10 cellular contexts compared by ENCODE assay signal in the genomic region with DNA sequence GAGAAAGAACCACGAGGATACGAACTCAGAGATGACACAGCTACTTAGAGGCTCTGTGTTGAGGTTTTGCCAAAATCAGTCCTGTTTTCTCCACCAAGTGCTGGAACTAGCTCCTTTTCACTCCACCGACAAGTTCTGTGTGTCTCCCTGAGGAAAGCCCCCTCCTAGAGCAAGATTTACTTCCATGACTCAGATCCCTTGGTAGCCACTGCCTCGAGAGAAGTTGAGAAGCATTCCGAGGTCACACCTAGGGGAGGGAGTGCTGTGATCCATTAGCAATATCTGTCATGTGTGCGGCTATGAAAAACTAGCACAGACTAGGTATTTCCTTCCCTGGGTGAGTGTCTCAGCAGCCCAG. TPM values are rescaled to one million over a fixed set of nuclear protein-coding genes. Genes with fewer than 3 reads are reported as not detected.
DNase-seq lines count a peak whose midpoint lies in the region; ATAC-seq and TF ChIP-seq lines count a peak whose summit lies in the region.
"Had no signal": no experiment of that assay in that cellular context is flagged by ENCODE, and none has a peak within 500 bp of the region (broad histone marks: within the 10 kb centered on the region; RNA-seq: fewer than 3 reads in every experiment).

No MANE protein-coding gene starts in this region.

- H3K79me1 ChIP-seq in trophoblast cell (ENCODE audit: low read length), result no peaks in the 10 kb centered on the region

- H3K4me1 Mint-ChIP-seq in endodermal cell, result no peaks in the 10 kb centered on the region
- H3K4me1 Mint-ChIP-seq in osteocyte (ENCODE audit: unreplicated experiment), result no peaks in the 10 kb centered on the region
- H3K4me1 Mint-ChIP-seq: GM23338 had no signal

- H3K79me2 ChIP-seq in DOHH2 (ENCODE audit: control insufficient read depth, low read length) (peaks cover 26% of the 10 kb centered on the region), OCI-LY3 (ENCODE audit: low read length) (peaks cover 99% of the 10 kb centered on the region), trophoblast cell (ENCODE audit: control insufficient read depth, insufficient read depth, low read length, poor library complexity) (peaks cover 2% of the 10 kb centered on the region)

- H4K20me1 ChIP-seq in DOHH2 (ENCODE audit: control insufficient read depth, insufficient read depth, low read depth, low read length), result peaks cover 3% of the 10 kb centered on the region; the same call in 1 of the 2 replicates
- peaks cover 81% of the 10 kb centered on the region for H4K20me1 ChIP-seq in OCI-LY3 (ENCODE audit: insufficient read depth, low read length)

- H3F3A ChIP-seq in DOHH2 (ENCODE audit: control insufficient read depth, insufficient read depth), result peaks cover 3% of the 10 kb centered on the region; the same call in 1 of the 2 replicates

- H2BK5ac ChIP-seq in trophoblast cell (ENCODE audit: low read depth, low read length, poor library complexity), result no peak overlapping the region

- H3K4me2 ChIP-seq in DOHH2 (ENCODE audit: low read length) (0 out of 2 replicates have a peak overlapping the region, but pooled peaks have one; percentile 0), OCI-LY3 (ENCODE audit: low read length) (no peak overlapping the region), trophoblast cell (ENCODE audit: low read length) (peak overlapping the region; percentile 13)
- H3K4me2 ChIP-seq: GM23338 had no signal

- DNase-seq in endodermal cell (no peak), trophoblast cell (peak; percentile 82 to 83), osteocyte (ENCODE audit: extremely low spot score, unreplicated experiment) (no peak), left colon (no peak), lower lobe of right lung (no peak)
- DNase-seq in stimulated activated naive CD4-positive, alpha-beta T cell treated with Interleukin-2 at 50 U/mL for 16 hours (lab: John Stamatoyannopoulos, UW), result no peak

- H3K27me3 ChIP-seq in DOHH2 (ENCODE audit: control insufficient read depth, low read length), result no peaks in the 10 kb centered on the region
- no peaks in the 10 kb centered on the region for H3K27me3 ChIP-seq in OCI-LY3 (ENCODE audit: low read depth, low read length)
- H3K27me3 ChIP-seq in endodermal cell (ENCODE audit: control insufficient read depth, insufficient read depth, low read length, poor library complexity, severe bottlenecking), result no peaks in the 10 kb centered on the region
- H3K27me3 ChIP-seq in trophoblast cell (ENCODE audit: insufficient read depth, low read length), result no peaks in the 10 kb centered on the region
- peaks cover 5% of the 10 kb centered on the region for H3K27me3 ChIP-seq in lower lobe of right lung (ENCODE audit: low read depth)

- H3K9me3 ChIP-seq in DOHH2 (ENCODE audit: control insufficient read depth, insufficient read depth, low read length) (no peaks in the 10 kb centered on the region), OCI-LY3 (ENCODE audit: insufficient read depth, low read length) (no peaks in the 10 kb centered on the region), endodermal cell (ENCODE audit: control insufficient read depth, low read length) (no peaks in the 10 kb centered on the region), trophoblast cell (ENCODE audit: insufficient read depth, low read depth, low read length) (no peaks in the 10 kb centered on the region), lower lobe of right lung (no peaks in the 10 kb centered on the region)

- ATAC-seq in left colon (no peak), lower lobe of right lung (no peak)
- ATAC-seq: GM23338 had no signal

- H3K27ac ChIP-seq in DOHH2 (ENCODE audit: low read depth, low read length) (no peak overlapping the region), OCI-LY3 (ENCODE audit: low read length) (peak overlapping the region; percentile 99), endodermal cell (ENCODE audit: low read depth, low read length) (no peak overlapping the region), trophoblast cell (ENCODE audit: low read depth, low read length) (peak overlapping the region; percentile 35), lower lobe of right lung (no peak overlapping the region)

- no peaks in the 10 kb centered on the region for H3K27me3 Mint-ChIP-seq in endodermal cell (ENCODE audit: insufficient read depth)
- H3K27me3 Mint-ChIP-seq in osteocyte (ENCODE audit: unreplicated experiment), result peaks cover 5% of the 10 kb centered on the region

- H2BK12ac ChIP-seq in trophoblast cell (ENCODE audit: low read length), result no peak overlapping the region

- H3K9me2 ChIP-seq in DOHH2 (replicated peaks; ENCODE audit: control insufficient read depth, low read length), result no peaks in the 10 kb centered on the region

- no peak overlapping the region for H2AFZ ChIP-seq in OCI-LY3 (ENCODE audit: low read depth, low read length)
- no peak overlapping the region for H2AFZ ChIP-seq in trophoblast cell (ENCODE audit: insufficient read depth, low read length, poor library complexity)
- H2AFZ ChIP-seq: GM23338 had no signal

- H3K4me3 Mint-ChIP-seq in endodermal cell (no peak overlapping the region), osteocyte (ENCODE audit: unreplicated experiment) (no peak overlapping the region)
- H3K4me3 Mint-ChIP-seq: GM23338 had no signal

- intact Hi-C loops in left colon (cut with DNase I, micrococcal nuclease) (no loop called here), lower lobe of right lung (cut with DNase I) (no loop called here)

- H3K36me3 ChIP-seq in DOHH2 (ENCODE audit: control insufficient read depth, low read length) (peaks cover 87% of the 10 kb centered on the region), OCI-LY3 (replicated peaks; ENCODE audit: low read depth, low read length) (peaks cover 80% of the 10 kb centered on the region), endodermal cell (ENCODE audit: control insufficient read depth, insufficient read depth, low read length) (no peaks in the 10 kb centered on the region), trophoblast cell (ENCODE audit: control insufficient read depth in 1 of 2, insufficient read depth in 2 of 2, low read length in 2 of 2) (no peaks in the 10 kb centered on the region), lower lobe of right lung (peaks cover 4% of the 10 kb centered on the region)

- H2AK5ac ChIP-seq in trophoblast cell (ENCODE audit: low read length), result no peak overlapping the region

- no peak overlapping the region for H3K18ac ChIP-seq in trophoblast cell (ENCODE audit: low read length)

- no peak overlapping the region for H3K14ac ChIP-seq in trophoblast cell (ENCODE audit: low read length)

- TF ChIP-seq CTCF in DOHH2 (IDR thresholded peaks at IDR 0.05; ENCODE audit: low read depth, low read length, poor library complexity, severe bottlenecking), result no peak
- TF ChIP-seq CTCF in OCI-LY3 (IDR thresholded peaks at IDR 0.05; ENCODE audit: low read depth, low read length), result no peak
- TF ChIP-seq CTCF in endodermal cell (conservative IDR thresholded peaks at IDR 0.05), result no peak
- no peak for TF ChIP-seq CTCF in osteocyte (IDR thresholded peaks at IDR 0.05)
- no peak for TF ChIP-seq CTCF in lower lobe of right lung (IDR thresholded peaks at IDR 0.05)

- no peak overlapping the region for H4K12ac ChIP-seq in trophoblast cell (ENCODE audit: low read depth, low read length)

- no peak overlapping the region for H3K4ac ChIP-seq in trophoblast cell (ENCODE audit: low read depth, low read length)

- 67 to 74% methylated on average over 6 of the region's 6 CpGs for WGBS in endodermal cell (ENCODE audit: insufficient coverage in 1 of 2, insufficient read length in 1 of 2), 2 experiments
- no CpG with 5 or more reads among the region's 6 CpGs for WGBS in trophoblast cell (ENCODE audit: extremely low coverage, insufficient coverage, insufficient read length)

- no peak overlapping the region for H4K91ac ChIP-seq in trophoblast cell (ENCODE audit: low read depth, low read length)

- no peak overlapping the region for H3K23ac ChIP-seq in trophoblast cell (ENCODE audit: low read length)

- H4K8ac ChIP-seq in trophoblast cell (ENCODE audit: low read depth, low read length), result no peak overlapping the region

- H3K4me3 ChIP-seq in DOHH2 (ENCODE audit: low read length), result no peak overlapping the region
- H3K4me3 ChIP-seq in OCI-LY3 (ENCODE audit: low read length), result no peak overlapping the region
- no peak overlapping the region for H3K4me3 ChIP-seq in endodermal cell (ENCODE audit: low read length)
- no peak overlapping the region for H3K4me3 ChIP-seq in trophoblast cell (ENCODE audit: low read depth, low read length)
- no peak overlapping the region for H3K4me3 ChIP-seq in lower lobe of right lung
- H3K4me3 ChIP-seq: GM23338, K562 had no signal

- H2BK120ac ChIP-seq in trophoblast cell (ENCODE audit: insufficient read depth, low read length, poor library complexity), result no peak overlapping the region

- H3K9ac ChIP-seq in OCI-LY3 (ENCODE audit: low read length), result no peak overlapping the region; the same call in 1 of the 2 replicates
- no peak overlapping the region for H3K9ac ChIP-seq in endodermal cell (ENCODE audit: extremely low read depth, low read length, poor library complexity, severe bottlenecking)
- H3K9ac ChIP-seq in trophoblast cell (ENCODE audit: low read length), result no peak overlapping the region

- H3K36me3 Mint-ChIP-seq in endodermal cell (ENCODE audit: low read depth), result no peaks in the 10 kb centered on the region
- no peaks in the 10 kb centered on the region for H3K36me3 Mint-ChIP-seq in osteocyte (ENCODE audit: unreplicated experiment)

- peaks cover 1% of the 10 kb centered on the region for H3K9me3 Mint-ChIP-seq in endodermal cell
- no peaks in the 10 kb centered on the region for H3K9me3 Mint-ChIP-seq in osteocyte (ENCODE audit: unreplicated experiment)
- H3K9me3 Mint-ChIP-seq: GM23338 had no signal

- H3K27ac Mint-ChIP-seq in endodermal cell (peak overlapping the region; percentile 4), osteocyte (ENCODE audit: unreplicated experiment) (no peak overlapping the region)

- H3K4me1 ChIP-seq in DOHH2 (ENCODE audit: control insufficient read depth, low read length) (peaks cover 52% of the 10 kb centered on the region), OCI-LY3 (ENCODE audit: low read length) (peaks cover 50% of the 10 kb centered on the region), endodermal cell (ENCODE audit: control insufficient read depth, insufficient read depth, low read length) (no peaks in the 10 kb centered on the region), trophoblast cell (ENCODE audit: control insufficient read depth in 1 of 2, insufficient read depth in 2 of 2, low read length in 2 of 2) (peaks cover 13% of the 10 kb centered on the region in 2 experiments), lower lobe of right lung (no peaks in the 10 kb centered on the region)

RNA-seq across cellular contexts. Expression of a gene that starts 30.6 kb away (rescaled TPM):
- total RNA-seq in endodermal cell (under 1 TPM in 1 of 2 donors, not detected in 1; 0.18 TPM), osteocyte (0.34 and 0.40 TPM in 2 replicates), left colon (1 to 10 TPM in 1 of 2 donors, under 1 TPM in 1; 0.40 to 1.0 TPM), lower lobe of right lung (6.0 TPM)
- polyA plus RNA-seq in endodermal cell (2013, experiment 1 of 2), result 0.57 TPM
- 0.17 TPM for polyA plus RNA-seq in endodermal cell (2013, experiment 2 of 2)
- polyA plus RNA-seq in trophoblast cell (2013), result 0.08 and 0.15 TPM in 2 replicates

Comparison
In these comparisons a context has a peak if more than half of its experiments do, and no peak if none do; other contexts are left out.
1. H3K27ac ChIP-seq: peak in OCI-LY3 (single experiment) and trophoblast cell (single experiment); none in DOHH2 (single experiment), endodermal cell (single experiment) and lower lobe of right lung (single experiment).
2. DNase-seq: peak in trophoblast cell (2 of 2); none in endodermal cell (single experiment), osteocyte (single experiment), stimulated activated naive CD4-positive, alpha-beta T cell treated with Interleukin-2 at 50 U/mL for 16 hours (single experiment), left colon (0 of 2) and lower lobe of right lung (single experiment).